ENCODE assay signal across 15 cellular contexts in genomic region chr17:75133001-75133400, GRCh38. TPM values are rescaled to one million over a fixed set of nuclear protein-coding genes. Genes with fewer than 3 reads are reported as not detected.
DNase-seq lines count a peak whose midpoint lies in the region; ATAC-seq and TF ChIP-seq lines count a peak whose summit lies in the region.
"Had no signal": no experiment of that assay in that cellular context is flagged by ENCODE, and none has a peak within 500 bp of the region (broad histone marks: within the 10 kb centered on the region; RNA-seq: fewer than 3 reads in every experiment).

No MANE protein-coding gene starts in this region.

- H3K4me1 Mint-ChIP-seq in activated T-cell treated with anti-CD3 and anti-CD28 coated beads, Interleukin-2, amount 50 U/mL, for 24 hours (ENCODE audit: low read depth): peaks cover 24% of the 10 kb centered on the region
- peaks cover 12% of the 10 kb centered on the region for H3K4me1 Mint-ChIP-seq in neural progenitor cell

- no peak overlapping the region for H3K4me3 ChIP-seq in RWPE2 (ENCODE audit: severe bottlenecking)
- H3K4me3 ChIP-seq in neural progenitor cell: no peak overlapping the region
- H3K4me3 ChIP-seq: mucosa of descending colon had no signal

- peaks cover 93% of the 10 kb centered on the region for H3F3A ChIP-seq in neural progenitor cell (ENCODE audit: low read depth)

- H2AFZ ChIP-seq in neural progenitor cell (replicated peaks): no peak overlapping the region

- H3K9me3 ChIP-seq in RWPE2 (ENCODE audit: severe bottlenecking) (no peaks in the 10 kb centered on the region), neural progenitor cell (ENCODE audit: low read depth) (no peaks in the 10 kb centered on the region)
- H3K9me3 ChIP-seq: breast epithelium, mucosa of descending colon had no signal

- H3K4me1 ChIP-seq in RWPE2 (ENCODE audit: insufficient read depth, poor library complexity, severe bottlenecking) (peaks cover 4% of the 10 kb centered on the region), neural progenitor cell (peaks cover 7% of the 10 kb centered on the region)
- H3K4me1 ChIP-seq: breast epithelium had no signal

- H3K9me3 Mint-ChIP-seq in activated T-cell treated with anti-CD3 and anti-CD28 coated beads, Interleukin-2, amount 50 U/mL, for 24 hours: no peaks in the 10 kb centered on the region
- no peaks in the 10 kb centered on the region for H3K9me3 Mint-ChIP-seq in neural progenitor cell

- DNase-seq in activated T-cell treated with anti-CD3 and anti-CD28 coated beads, Interleukin-2, amount 50 U/mL, for 24 hours: no peak
- DNase-seq in activated T-cell treated with anti-CD3 and anti-CD28 coated beads, Interleukin-2, amount 50 U/mL, for 48 hours: no peak
- DNase-seq in RWPE2 (ENCODE audit: low spot score): no peak
- DNase-seq in neural progenitor cell (ENCODE audit: low spot score): no peak
- DNase-seq: NCI-H1930; NCI-H526 treated with DMSO at 0.1 percent for 48 hours; stimulated activated CD4-positive, alpha-beta T cell treated with anti-CD3 and anti-CD28 coated beads, Interleukin-2, amount 100 ng/mL, for 24 hours had no signal

- H3K9ac ChIP-seq in neural progenitor cell: no peak overlapping the region
- H3K9ac ChIP-seq: KMS-11 had no signal

- H3K36me3 Mint-ChIP-seq in activated T-cell treated with anti-CD3 and anti-CD28 coated beads, Interleukin-2, amount 50 U/mL, for 24 hours (ENCODE audit: low read depth): peaks cover 63% of the 10 kb centered on the region
- H3K36me3 Mint-ChIP-seq in neural progenitor cell: peaks cover 20% of the 10 kb centered on the region

- H3K27ac Mint-ChIP-seq in activated T-cell treated with anti-CD3 and anti-CD28 coated beads, Interleukin-2, amount 50 U/mL, for 24 hours: peak overlapping the region; percentile 75
- H3K27ac Mint-ChIP-seq in neural progenitor cell: no peak overlapping the region

- no peak overlapping the region for H3K4me2 ChIP-seq in neural progenitor cell

- peak overlapping the region; percentile 89 for H3K4me3 Mint-ChIP-seq in activated T-cell treated with anti-CD3 and anti-CD28 coated beads, Interleukin-2, amount 50 U/mL, for 24 hours
- peak overlapping the region; percentile 89 for H3K4me3 Mint-ChIP-seq in neural progenitor cell

- H3K27ac ChIP-seq in RWPE2 (ENCODE audit: poor library complexity, severe bottlenecking): peak overlapping the region; percentile 87
- H3K27ac ChIP-seq in neural progenitor cell: no peak overlapping the region
- H3K27ac ChIP-seq: KMS-11 had no signal

- H3K27me3 ChIP-seq in RWPE2 (ENCODE audit: insufficient read depth, poor library complexity, severe bottlenecking) (no peaks in the 10 kb centered on the region), neural progenitor cell (no peaks in the 10 kb centered on the region)
- H3K27me3 ChIP-seq: breast epithelium had no signal

- peaks cover 42% of the 10 kb centered on the region for H4K20me1 ChIP-seq in neural progenitor cell (ENCODE audit: low read depth)

- peaks cover 21% of the 10 kb centered on the region for H3K79me2 ChIP-seq in neural progenitor cell (ENCODE audit: low read depth)

- no peaks in the 10 kb centered on the region for H3K27me3 Mint-ChIP-seq in activated T-cell treated with anti-CD3 and anti-CD28 coated beads, Interleukin-2, amount 50 U/mL, for 24 hours
- no peaks in the 10 kb centered on the region for H3K27me3 Mint-ChIP-seq in neural progenitor cell (ENCODE audit: insufficient read depth, low read depth)

- no peak for TF ChIP-seq CTCF in RWPE2 (IDR thresholded peaks at IDR 0.05; ENCODE audit: poor library complexity, severe bottlenecking)
- TF ChIP-seq CTCF in neural progenitor cell (IDR thresholded peaks at IDR 0.05): no peak

- peaks cover 53% of the 10 kb centered on the region for H3K36me3 ChIP-seq in RWPE2 (ENCODE audit: low read depth)
- H3K36me3 ChIP-seq in neural progenitor cell: no peaks in the 10 kb centered on the region
- H3K36me3 ChIP-seq: breast epithelium had no signal

- ATAC-seq in RWPE2 (ENCODE audit: low read depth) (no peak), HG03432 (IDR thresholded peaks at IDR 0.05; ENCODE audit: unreplicated experiment) (no peak), HG03139 (IDR thresholded peaks at IDR 0.05; ENCODE audit: unreplicated experiment) (no peak)
- ATAC-seq: GM12878, mucosa of descending colon, Right ventricle myocardium inferior had no signal

RNA-seq across cellular contexts. Expression of gene NT5C, which starts 1.5 kb away (rescaled TPM):
- 45.8 and 117 TPM in 2 replicates for total RNA-seq in neural progenitor cell (ENCODE audit: low replicate concordance)

RNA-seq across cellular contexts. Expression of gene JPT1, which starts 21.3 kb away (rescaled TPM):
- 236 and 286 TPM in 2 replicates for total RNA-seq in neural progenitor cell (ENCODE audit: low replicate concordance)

RNA-seq across cellular contexts. Expression of gene ARMC7, which starts 23.2 kb away (rescaled TPM):
- 1.9 and 4.3 TPM in 2 replicates for total RNA-seq in neural progenitor cell (ENCODE audit: low replicate concordance)

RNA-seq across cellular contexts. Expression of gene SLC16A5, which starts 45.2 kb away (rescaled TPM):
- total RNA-seq in neural progenitor cell (ENCODE audit: low replicate concordance): 3.4 and 19.9 TPM in 2 replicates
- total RNA-seq: Daoy had no signal

RNA-seq across cellular contexts. Expression of gene SUMO2, which starts 49.8 kb away (rescaled TPM):
- 250 and 372 TPM in 2 replicates for total RNA-seq in neural progenitor cell (ENCODE audit: low replicate concordance)
